ENCODE assay signal across 2 cellular contexts in the genomic region with DNA sequence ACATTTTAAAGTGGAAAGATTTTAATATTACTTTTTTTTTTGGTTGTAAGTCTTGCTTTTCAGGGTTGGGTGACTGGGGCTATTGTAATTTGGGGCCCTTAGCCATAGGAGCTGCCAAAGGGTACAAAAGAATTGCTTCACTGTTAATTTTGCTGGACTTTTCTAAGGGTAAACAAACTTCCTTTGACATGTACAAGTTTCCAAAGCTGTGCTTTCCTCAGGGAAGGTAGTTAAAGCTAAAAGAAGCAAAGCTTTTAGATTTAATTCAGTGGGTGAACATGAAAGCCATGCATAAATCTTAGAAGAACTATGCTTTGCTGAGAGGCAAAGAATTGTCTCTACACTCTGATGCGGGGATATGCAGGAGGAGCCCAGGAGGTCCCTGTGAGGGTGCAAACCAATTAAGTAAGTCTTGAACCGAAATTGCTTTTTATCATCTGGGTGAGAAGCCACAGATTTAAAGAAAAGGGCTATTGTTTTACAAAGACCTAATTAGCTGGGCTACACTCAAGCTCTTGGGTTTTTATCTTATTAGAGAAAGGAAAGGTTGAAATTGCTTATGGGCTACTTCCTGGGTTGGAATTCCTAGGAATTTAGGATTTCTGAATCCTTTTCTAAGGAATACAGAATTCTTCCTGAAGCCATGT.
TF ChIP-seq lines count a peak whose summit lies in the region.

No MANE protein-coding gene starts in this region.

TF ChIP-seq in SK-N-SH, 30 proteins besides CTCF, POLR2A, EP300 and RAD21 (continued from another document):
- TF ChIP-seq, protein P1, sequence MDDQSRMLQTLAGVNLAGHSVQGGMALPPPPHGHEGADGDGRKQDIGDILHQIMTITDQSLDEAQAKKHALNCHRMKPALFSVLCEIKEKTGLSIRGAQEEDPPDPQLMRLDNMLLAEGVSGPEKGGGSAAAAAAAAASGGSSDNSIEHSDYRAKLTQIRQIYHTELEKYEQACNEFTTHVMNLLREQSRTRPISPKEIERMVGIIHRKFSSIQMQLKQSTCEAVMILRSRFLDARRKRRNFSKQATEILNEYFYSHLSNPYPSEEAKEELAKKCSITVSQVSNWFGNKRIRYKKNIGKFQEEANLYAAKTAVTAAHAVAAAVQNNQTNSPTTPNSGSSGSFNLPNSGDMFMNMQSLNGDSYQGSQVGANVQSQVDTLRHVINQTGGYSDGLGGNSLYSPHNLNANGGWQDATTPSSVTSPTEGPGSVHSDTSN (IDR thresholded peaks at IDR 0.05) = no peak
- TF ChIP-seq SIN3A (IDR thresholded peaks at IDR 0.05; ENCODE audit: borderline replicate concordance, low read depth, low read length) (no peak), RFX5 (IDR thresholded peaks at IDR 0.05; ENCODE audit: low read length) (no peak), TCF12 (IDR thresholded peaks at IDR 0.05) (no peak), GATA2 (CRISPR knock-in tag; IDR thresholded peaks at IDR 0.05) (no peak), TAF1 (IDR thresholded peaks at IDR 0.05; ENCODE audit: borderline replicate concordance, low read depth, low read length) (no peak), POLR2AphosphoS5 (IDR thresholded peaks at IDR 0.05; ENCODE audit: low read depth, low read length) (no peak), TEAD4 (IDR thresholded peaks at IDR 0.05; ENCODE audit: borderline replicate concordance, insufficient read depth) (no peak), GABPA (IDR thresholded peaks at IDR 0.05; ENCODE audit: low read depth) (no peak), RXRA (IDR thresholded peaks at IDR 0.05; ENCODE audit: borderline replicate concordance, low read depth) (no peak)

TF ChIP-seq in SK-N-SH treated with all-trans-retinoic acid at 6 μM for 48 hours, 23 proteins besides CTCF, POLR2A, EP300 and RAD21 (continued from another document):
- TF ChIP-seq, protein P2, sequence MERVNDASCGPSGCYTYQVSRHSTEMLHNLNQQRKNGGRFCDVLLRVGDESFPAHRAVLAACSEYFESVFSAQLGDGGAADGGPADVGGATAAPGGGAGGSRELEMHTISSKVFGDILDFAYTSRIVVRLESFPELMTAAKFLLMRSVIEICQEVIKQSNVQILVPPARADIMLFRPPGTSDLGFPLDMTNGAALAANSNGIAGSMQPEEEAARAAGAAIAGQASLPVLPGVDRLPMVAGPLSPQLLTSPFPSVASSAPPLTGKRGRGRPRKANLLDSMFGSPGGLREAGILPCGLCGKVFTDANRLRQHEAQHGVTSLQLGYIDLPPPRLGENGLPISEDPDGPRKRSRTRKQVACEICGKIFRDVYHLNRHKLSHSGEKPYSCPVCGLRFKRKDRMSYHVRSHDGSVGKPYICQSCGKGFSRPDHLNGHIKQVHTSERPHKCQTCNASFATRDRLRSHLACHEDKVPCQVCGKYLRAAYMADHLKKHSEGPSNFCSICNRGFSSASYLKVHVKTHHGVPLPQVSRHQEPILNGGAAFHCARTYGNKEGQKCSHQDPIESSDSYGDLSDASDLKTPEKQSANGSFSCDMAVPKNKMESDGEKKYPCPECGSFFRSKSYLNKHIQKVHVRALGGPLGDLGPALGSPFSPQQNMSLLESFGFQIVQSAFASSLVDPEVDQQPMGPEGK (CRISPR knock-in tag; IDR thresholded peaks at IDR 0.05; ENCODE audit: borderline replicate concordance) = no peak
- TF ChIP-seq ZC3H10 (CRISPR knock-in tag; IDR thresholded peaks at IDR 0.05) (no peak), ZFP30 (CRISPR knock-in tag; IDR thresholded peaks at IDR 0.05) (no peak), ZNF8 (CRISPR knock-in tag; IDR thresholded peaks at IDR 0.05) (no peak), ZNF565 (CRISPR knock-in tag; conservative IDR thresholded peaks at IDR 0.05; ENCODE audit: low read depth) (no peak), TOX (CRISPR knock-in tag; IDR thresholded peaks at IDR 0.05; ENCODE audit: borderline replicate concordance) (no peak), CSRNP3 (CRISPR knock-in tag; IDR thresholded peaks at IDR 0.05) (no peak), ISL1 (CRISPR knock-in tag; IDR thresholded peaks at IDR 0.05) (no peak)
- TF ChIP-seq, protein P3, sequence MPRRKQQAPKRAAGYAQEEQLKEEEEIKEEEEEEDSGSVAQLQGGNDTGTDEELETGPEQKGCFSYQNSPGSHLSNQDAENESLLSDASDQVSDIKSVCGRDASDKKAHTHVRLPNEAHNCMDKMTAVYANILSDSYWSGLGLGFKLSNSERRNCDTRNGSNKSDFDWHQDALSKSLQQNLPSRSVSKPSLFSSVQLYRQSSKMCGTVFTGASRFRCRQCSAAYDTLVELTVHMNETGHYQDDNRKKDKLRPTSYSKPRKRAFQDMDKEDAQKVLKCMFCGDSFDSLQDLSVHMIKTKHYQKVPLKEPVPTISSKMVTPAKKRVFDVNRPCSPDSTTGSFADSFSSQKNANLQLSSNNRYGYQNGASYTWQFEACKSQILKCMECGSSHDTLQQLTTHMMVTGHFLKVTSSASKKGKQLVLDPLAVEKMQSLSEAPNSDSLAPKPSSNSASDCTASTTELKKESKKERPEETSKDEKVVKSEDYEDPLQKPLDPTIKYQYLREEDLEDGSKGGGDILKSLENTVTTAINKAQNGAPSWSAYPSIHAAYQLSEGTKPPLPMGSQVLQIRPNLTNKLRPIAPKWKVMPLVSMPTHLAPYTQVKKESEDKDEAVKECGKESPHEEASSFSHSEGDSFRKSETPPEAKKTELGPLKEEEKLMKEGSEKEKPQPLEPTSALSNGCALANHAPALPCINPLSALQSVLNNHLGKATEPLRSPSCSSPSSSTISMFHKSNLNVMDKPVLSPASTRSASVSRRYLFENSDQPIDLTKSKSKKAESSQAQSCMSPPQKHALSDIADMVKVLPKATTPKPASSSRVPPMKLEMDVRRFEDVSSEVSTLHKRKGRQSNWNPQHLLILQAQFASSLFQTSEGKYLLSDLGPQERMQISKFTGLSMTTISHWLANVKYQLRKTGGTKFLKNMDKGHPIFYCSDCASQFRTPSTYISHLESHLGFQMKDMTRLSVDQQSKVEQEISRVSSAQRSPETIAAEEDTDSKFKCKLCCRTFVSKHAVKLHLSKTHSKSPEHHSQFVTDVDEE (CRISPR knock-in tag; IDR thresholded peaks at IDR 0.05) = no peak
